8 cellular contexts compared by ENCODE assay signal in genomic region chr10:124732931-124733536, GRCh38. TPM values are rescaled to one million over a fixed set of nuclear protein-coding genes. Genes with fewer than 3 reads are reported as not detected.
DNase-seq lines count a peak whose midpoint lies in the region; ATAC-seq, FAIRE-seq and TF ChIP-seq lines count a peak whose summit lies in the region.

No MANE protein-coding gene starts in this region.

- H3K27ac ChIP-seq in BLaER1 (peak overlapping the region; percentile 69), Peyer's patch (peak overlapping the region; percentile 70 to 91 (median 72)), astrocyte (ENCODE audit: low read depth, low read length) (no peak overlapping the region), temporal lobe (ENCODE audit: low read depth, low read length) (peak overlapping the region; percentile 96)

- ATAC-seq in GM21529 (IDR thresholded peaks at IDR 0.05; ENCODE audit: unreplicated experiment) (peak; percentile 67), memory B cell (ENCODE audit: low read depth) (peak; percentile 55)

- FAIRE-seq in astrocyte (lab: Jason Lieb, UNC) = no peak

- H3K27me3 Mint-ChIP-seq in astrocyte (ENCODE audit: low read depth, unreplicated experiment) = peaks cover 4% of the 10 kb centered on the region
- no peaks in the 10 kb centered on the region for H3K27me3 Mint-ChIP-seq in memory B cell

- H2AFZ ChIP-seq in astrocyte (ENCODE audit: low read depth, low read length) = no peak overlapping the region

- H3K79me2 ChIP-seq in astrocyte (ENCODE audit: insufficient read depth, low read length) = peaks cover 34% of the 10 kb centered on the region

- H3K4me1 Mint-ChIP-seq in astrocyte (ENCODE audit: low read depth, unreplicated experiment) (peaks cover 23% of the 10 kb centered on the region), memory B cell (peaks cover 71% of the 10 kb centered on the region)

- DNase-seq in Peyer's patch (peak in 2 of 3 donors; percentile 68 to 79), astrocyte (ENCODE audit: low read depth) (peak; percentile 44), memory B cell (ENCODE audit: low spot score in 2 of 2) (no peak), iPS-NIHi7 (ENCODE audit: extremely low spot score) (no peak), G401 (ENCODE audit: low spot score) (no peak)

- H3K4me3 ChIP-seq in BLaER1 (no peak overlapping the region), Peyer's patch (peak overlapping the region in 2 of 4 donors; percentile 7 to 25), astrocyte (ENCODE audit: insufficient read depth, low read depth, low read length) (no peak overlapping the region)

- H4K20me1 ChIP-seq in BLaER1 (peaks cover 99% of the 10 kb centered on the region), astrocyte (ENCODE audit: insufficient read depth, low read length) (peaks cover 68% of the 10 kb centered on the region)

- H3K9me3 Mint-ChIP-seq in astrocyte (ENCODE audit: unreplicated experiment) = no peaks in the 10 kb centered on the region
- H3K9me3 Mint-ChIP-seq in memory B cell = no peaks in the 10 kb centered on the region

- H3K9ac ChIP-seq in BLaER1 (peak overlapping the region; percentile 55), astrocyte (ENCODE audit: low read length) (peak overlapping the region; percentile 32)

- H3K27me3 ChIP-seq in BLaER1 (no peaks in the 10 kb centered on the region), Peyer's patch (no peaks in the 10 kb centered on the region), astrocyte (ENCODE audit: insufficient read depth, low read length) (no peaks in the 10 kb centered on the region)

- H3K9me3 ChIP-seq in BLaER1 (no peaks in the 10 kb centered on the region), Peyer's patch (no peaks in the 10 kb centered on the region), astrocyte (ENCODE audit: insufficient read depth, low read depth, low read length) (no peaks in the 10 kb centered on the region)

- peaks cover 100% of the 10 kb centered on the region for H3K4me1 ChIP-seq in BLaER1
- peaks cover 7 to 98% (median 63%) of the 10 kb centered on the region in 4 donors for H3K4me1 ChIP-seq in Peyer's patch
- peaks cover 12% of the 10 kb centered on the region for H3K4me1 ChIP-seq in astrocyte (ENCODE audit: insufficient read depth, low read length)

- peak overlapping the region; percentile 92 for H3K4me2 ChIP-seq in BLaER1
- peak overlapping the region; percentile 44 for H3K4me2 ChIP-seq in astrocyte (ENCODE audit: low read length)

- TF ChIP-seq POLR2A in Peyer's patch (IDR thresholded peaks at IDR 0.05) = no peak

- no peak for TF ChIP-seq CTCF in Peyer's patch (IDR thresholded peaks at IDR 0.05)
- no peak for TF ChIP-seq CTCF in astrocyte (IDR thresholded peaks at IDR 0.05; ENCODE audit: insufficient read depth, low read depth, low read length)

- H3K27ac Mint-ChIP-seq in astrocyte (ENCODE audit: unreplicated experiment) (peak overlapping the region; percentile 64), memory B cell (peak overlapping the region; percentile 98)

- in situ Hi-C loops in G401 (cut with HindIII; ENCODE audit: low sequenced_read_pairs) = no loop called here

- H3K36me3 ChIP-seq in BLaER1 (peaks cover 16% of the 10 kb centered on the region; the same call in 1 of the 2 replicates), Peyer's patch (no peaks in the 10 kb centered on the region), astrocyte (ENCODE audit: insufficient read depth, low read length) (no peaks in the 10 kb centered on the region)

- H3K4me3 Mint-ChIP-seq in astrocyte (ENCODE audit: unreplicated experiment) = no peak overlapping the region
- H3K4me3 Mint-ChIP-seq in memory B cell = peak overlapping the region; percentile 74

- H3K36me3 Mint-ChIP-seq in astrocyte (ENCODE audit: low read depth, unreplicated experiment) (peaks cover 18% of the 10 kb centered on the region), memory B cell (peaks cover 11% of the 10 kb centered on the region)

RNA-seq across cellular contexts. Expression of gene FAM53B, which starts 11.1 kb away (rescaled TPM):
- 10 to 100 TPM; 72.7 to 92.1 (median 80.5) TPM for total RNA-seq in Peyer's patch
- 12.9 and 13.7 TPM in 2 replicates for total RNA-seq in astrocyte
- 17.0 TPM for total RNA-seq in temporal lobe
- 17.0 and 21.4 TPM in 2 replicates for total RNA-seq in G401 (2014; rRNA removed; shearing (Covaris generic))

RNA-seq across cellular contexts. Expression of gene EEF1AKMT2, which starts 58.7 kb away (rescaled TPM):
- total RNA-seq in Peyer's patch (10 to 100 TPM in 3 of 4 donors, 1 to 10 TPM in 1; 9.5 to 23.3 (median 18.5) TPM), astrocyte (19.1 and 19.5 TPM in 2 replicates), temporal lobe (36.9 TPM)
- total RNA-seq in G401 (2014; rRNA removed; shearing (Covaris generic)) = 35.6 and 35.8 TPM in 2 replicates

Comparison
In these comparisons a context has a peak if more than half of its experiments do, and no peak if none do; other contexts are left out.
1. DNase-seq: peak in Peyer's patch (2 of 3) and astrocyte (single experiment); none in memory B cell (0 of 2), iPS-NIHi7 (single experiment) and G401 (single experiment).